In the genomic region with DNA sequence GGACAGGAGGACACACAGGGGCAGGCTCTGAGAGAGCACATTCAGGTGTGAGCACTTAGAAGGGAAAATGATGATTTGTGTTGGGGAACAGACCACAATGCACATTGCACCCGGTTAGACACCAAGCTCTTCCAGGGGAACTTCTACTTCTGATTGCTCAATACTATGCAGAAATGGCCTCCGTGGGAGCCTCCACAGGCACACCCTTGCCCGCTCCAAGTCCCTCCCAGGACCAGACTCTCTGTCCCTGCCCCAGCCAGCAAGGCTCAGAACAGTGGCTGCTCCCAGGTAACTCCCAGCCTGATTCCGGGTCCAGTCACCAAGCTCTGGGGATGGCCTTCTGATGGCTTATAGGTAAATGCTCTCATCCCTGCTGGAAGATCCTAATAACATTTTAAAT, we compare ENCODE assay signal across 1 cellular context.
TF ChIP-seq lines count a peak whose summit lies in the region.

No MANE protein-coding gene starts in this region.

TF ChIP-seq in IMR-90, 13 proteins besides CTCF, POLR2A, EP300 and RAD21 (continued from another document):
- TF ChIP-seq MAFK (IDR thresholded peaks at IDR 0.05; ENCODE audit: low read depth, low read length) = no peak
